8 cellular contexts compared by ENCODE assay signal in genomic region chrX:73851014-73852009, GRCh38. TPM values are rescaled to one million over a fixed set of nuclear protein-coding genes. Genes with fewer than 3 reads are reported as not detected.
DNase-seq lines count a peak whose midpoint lies in the region; ATAC-seq and TF ChIP-seq lines count a peak whose summit lies in the region.

No MANE protein-coding gene starts in this region.

- peaks cover 38% of the 10 kb centered on the region for H4K20me1 ChIP-seq in osteoblast (ENCODE audit: insufficient read depth, low read length)

- H3K4me1 Mint-ChIP-seq in stimulated activated naive CD8-positive, alpha-beta T cell treated with anti-CD3 and anti-CD28 coated beads, Interleukin-15, amount 100 ng/mL, for 72 hours, result no peaks in the 10 kb centered on the region
- H3K4me1 Mint-ChIP-seq in endothelial cell (ENCODE audit: unreplicated experiment), result no peaks in the 10 kb centered on the region

- H3K79me2 ChIP-seq in osteoblast (ENCODE audit: insufficient read depth, low read length), result peaks cover 57% of the 10 kb centered on the region

- peak overlapping the region; percentile 97 for H3K27ac ChIP-seq in osteoblast (ENCODE audit: low read depth, low read length)

- H3K4me3 Mint-ChIP-seq in stimulated activated naive CD8-positive, alpha-beta T cell treated with anti-CD3 and anti-CD28 coated beads, Interleukin-15, amount 100 ng/mL, for 72 hours, result no peak overlapping the region
- no peak overlapping the region for H3K4me3 Mint-ChIP-seq in endothelial cell (ENCODE audit: unreplicated experiment)

- peaks cover 8% of the 10 kb centered on the region for H3K4me1 ChIP-seq in osteoblast (ENCODE audit: insufficient read depth, low read length)

- peak overlapping the region; percentile 71 for H3K4me3 ChIP-seq in astrocyte of the cerebellum (ENCODE audit: low read depth, low read length)
- peak overlapping the region; percentile 92 for H3K4me3 ChIP-seq in osteoblast (ENCODE audit: insufficient read depth, low read length)

- H3K27ac Mint-ChIP-seq in stimulated activated naive CD8-positive, alpha-beta T cell treated with anti-CD3 and anti-CD28 coated beads, Interleukin-15, amount 100 ng/mL, for 72 hours, result no peak overlapping the region
- no peak overlapping the region for H3K27ac Mint-ChIP-seq in endothelial cell (ENCODE audit: unreplicated experiment)

- peaks cover 4% of the 10 kb centered on the region for H3K27me3 ChIP-seq in osteoblast (ENCODE audit: insufficient read depth, low read length)

- peak overlapping the region; percentile 87 for H3K4me2 ChIP-seq in osteoblast (ENCODE audit: insufficient read depth, low read length)

- ATAC-seq in GM18499 (IDR thresholded peaks at IDR 0.05; ENCODE audit: insufficient read depth, unreplicated experiment) (peak; percentile 76), HG03159 (IDR thresholded peaks at IDR 0.05; ENCODE audit: unreplicated experiment) (peak; percentile 75)
- ATAC-seq in stimulated activated naive CD8-positive, alpha-beta T cell treated with anti-CD3 and anti-CD28 coated beads, Interleukin-15, amount 100 ng/mL, for 72 hours, result no peak

- in situ Hi-C loops in astrocyte of the cerebellum (cut with HindIII; ENCODE audit: low sequenced_read_pairs), result loop anchor here (25.0 kb wide), 1 partner anchor 161 kb away; no protein-coding TSS in a partner anchor

- TF ChIP-seq CTCF in astrocyte of the cerebellum (IDR thresholded peaks at IDR 0.05; ENCODE audit: low read depth, low read length, missing control alignments), result no peak
- TF ChIP-seq CTCF in osteoblast (IDR thresholded peaks at IDR 0.05; ENCODE audit: extremely low read depth, low read depth, low read length), result no peak
- TF ChIP-seq CTCF in endothelial cell (IDR thresholded peaks at IDR 0.05; ENCODE audit: unreplicated experiment), result no peak

- H2AFZ ChIP-seq in osteoblast (ENCODE audit: low read length), result peak overlapping the region; percentile 90

- no peaks in the 10 kb centered on the region for H3K36me3 Mint-ChIP-seq in endothelial cell (ENCODE audit: low read depth, unreplicated experiment)

- peaks cover 0 to 6% of the 10 kb centered on the region in 2 donors for H3K9me3 Mint-ChIP-seq in stimulated activated naive CD8-positive, alpha-beta T cell treated with anti-CD3 and anti-CD28 coated beads, Interleukin-15, amount 100 ng/mL, for 72 hours
- no peaks in the 10 kb centered on the region for H3K9me3 Mint-ChIP-seq in endothelial cell (ENCODE audit: unreplicated experiment)

- no peaks in the 10 kb centered on the region for H3K36me3 ChIP-seq in osteoblast (ENCODE audit: insufficient read depth, low read length)

- DNase-seq in astrocyte of the cerebellum (ENCODE audit: low read depth) (peak; percentile 89), osteoblast (ENCODE audit: insufficient read length, low spot score, missing footprints) (peak; percentile 92), endothelial cell (ENCODE audit: low spot score) (no peak), glomerular visceral epithelial cell (ENCODE audit: extremely low spot score) (no peak), NCI-H1930 (lab: John Stamatoyannopoulos, UW) (no peak)
- DNase-seq in stimulated activated naive CD8-positive, alpha-beta T cell treated with anti-CD3 and anti-CD28 coated beads, Interleukin-15, amount 100 ng/mL, for 72 hours, result no peak

- no peaks in the 10 kb centered on the region for H3K9me3 ChIP-seq in osteoblast (ENCODE audit: low read depth, low read length)

- no peaks in the 10 kb centered on the region for H3K27me3 Mint-ChIP-seq in stimulated activated naive CD8-positive, alpha-beta T cell treated with anti-CD3 and anti-CD28 coated beads, Interleukin-15, amount 100 ng/mL, for 72 hours
- H3K27me3 Mint-ChIP-seq in endothelial cell (ENCODE audit: unreplicated experiment), result no peaks in the 10 kb centered on the region

RNA-seq across cellular contexts. Expression of gene XIST, which starts 1.2 kb away (rescaled TPM):
- under 0.01 and 118 TPM in 2 replicates for total RNA-seq in osteoblast
- total RNA-seq in endothelial cell (ENCODE audit: unreplicated experiment), result not detected

Comparison
In these comparisons a context has a peak if more than half of its experiments do, and no peak if none do; other contexts are left out.
1. DNase-seq: peak in astrocyte of the cerebellum (single experiment) and osteoblast (single experiment); none in stimulated activated naive CD8-positive, alpha-beta T cell treated with anti-CD3 and anti-CD28 coated beads, Interleukin-15, amount 100 ng/mL, for 72 hours (0 of 2), endothelial cell (single experiment), glomerular visceral epithelial cell (single experiment) and NCI-H1930 (0 of 2).